In the genomic region with DNA sequence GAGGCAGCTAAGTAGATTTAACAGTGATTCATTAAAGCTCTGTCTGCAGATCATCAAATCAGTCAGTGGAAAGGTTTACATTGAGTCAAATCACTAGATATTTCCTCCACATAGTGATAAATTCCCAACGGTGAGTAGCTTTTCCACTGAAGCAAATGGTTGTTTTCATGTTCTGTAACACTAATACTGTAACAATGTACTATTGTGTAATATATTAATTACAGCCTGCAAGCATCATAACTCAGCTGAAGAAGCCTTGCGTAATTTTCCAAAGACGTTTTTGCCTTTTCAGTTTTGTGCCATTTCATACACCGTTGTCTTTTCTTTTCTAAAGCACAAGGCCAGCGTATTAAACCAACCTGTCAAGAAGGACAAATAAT, we compare ENCODE assay signal across 18 cellular contexts. TPM values are rescaled to one million over a fixed set of nuclear protein-coding genes. Genes with fewer than 3 reads are reported as not detected.
DNase-seq lines count a peak whose midpoint lies in the region; ATAC-seq and TF ChIP-seq lines count a peak whose summit lies in the region.
"Had no signal": no experiment of that assay in that cellular context is flagged by ENCODE, and none has a peak within 500 bp of the region (broad histone marks: within the 10 kb centered on the region; RNA-seq: fewer than 3 reads in every experiment).

No MANE protein-coding gene starts in this region.

- ATAC-seq in left ventricle myocardium superior (peak; percentile 54), GM19463 (IDR thresholded peaks at IDR 0.05; ENCODE audit: unreplicated experiment) (no peak)

- no peak overlapping the region for H3K9ac ChIP-seq in adipocyte (ENCODE audit: low read length)

- H3K27me3 ChIP-seq in left ventricle myocardium inferior (ENCODE audit: low read depth), result peaks cover 97% of the 10 kb centered on the region
- peaks cover 8% of the 10 kb centered on the region for H3K27me3 ChIP-seq in adipocyte (replicated peaks; ENCODE audit: control insufficient read depth, insufficient read depth, low read length)
- peaks cover 0 to 13% (median 0%) of the 10 kb centered on the region in 45 donors for H3K27me3 ChIP-seq in dorsolateral prefrontal cortex
- H3K27me3 ChIP-seq: transverse colon had no signal

- DNase-seq in left ventricle myocardium superior (no peak), left ventricle myocardium inferior (no peak), adipocyte (ENCODE audit: low read depth) (peak; percentile 93), foreskin fibroblast (peak; percentile 75 to 78), dorsolateral prefrontal cortex (no peak), NAMALWA (ENCODE audit: low spot score) (no peak)
- no peak for DNase-seq in activated CD4-positive, alpha-beta T cell treated with anti-CD3 and anti-CD28 coated beads, Interleukin-2, amount 50 U/mL, for 48 hours
- DNase-seq: activated CD8-positive, alpha-beta memory T cell treated with anti-CD3 and anti-CD28 coated beads, Interleukin-2, amount 50 U/mL, for 4 hours; DMS153; GOT3; left cardiac atrium; natural killer cell; NCI-H1105 treated with DMSO at 0.1 percent for 48 hours; NCI-H524 treated with DMSO at 0.1 percent for 48 hours; SHP77 treated with DMSO at 0.1 percent for 48 hours; transverse colon had no signal

- H3K36me3 ChIP-seq in left ventricle myocardium inferior, result no peaks in the 10 kb centered on the region
- H3K36me3 ChIP-seq in adipocyte (ENCODE audit: control insufficient read depth, insufficient read depth, low read length, severe bottlenecking), result no peaks in the 10 kb centered on the region
- H3K36me3 ChIP-seq: transverse colon had no signal

- H3K27ac ChIP-seq in left ventricle myocardium inferior (replicated peaks), result no peak overlapping the region
- H3K27ac ChIP-seq in dorsolateral prefrontal cortex, result no peak overlapping the region

- TF ChIP-seq CTCF in left ventricle myocardium inferior (IDR thresholded peaks at IDR 0.05; ENCODE audit: borderline replicate concordance), result no peak
- TF ChIP-seq CTCF in foreskin fibroblast (IDR thresholded peaks at IDR 0.05; ENCODE audit: low read depth, low read length), result no peak
- TF ChIP-seq CTCF in dorsolateral prefrontal cortex (IDR thresholded peaks at IDR 0.05 in 54 of 56, conservative IDR thresholded peaks at IDR 0.05 in 2 of 56; ENCODE audit: low read depth in 1 of 56, partially characterized antibody in 56 of 56), result no peak

- H3K4me1 ChIP-seq in left ventricle myocardium inferior (peaks cover 12% of the 10 kb centered on the region), adipocyte (ENCODE audit: control insufficient read depth, insufficient read depth, low read length) (peaks cover 27% of the 10 kb centered on the region)

- intact Hi-C loops in left ventricle myocardium superior (cut with micrococcal nuclease) (no loop called here), left ventricle myocardium inferior (cut with micrococcal nuclease) (no loop called here), dorsolateral prefrontal cortex (cut with DNase I) (no loop called here)

- H3K4me3 ChIP-seq in left ventricle myocardium inferior (no peak overlapping the region), adipocyte (ENCODE audit: low read length) (no peak overlapping the region), foreskin fibroblast (ENCODE audit: low read depth in 1 of 2, low read length in 2 of 2) (no peak overlapping the region), dorsolateral prefrontal cortex (no peak overlapping the region)
- H3K4me3 ChIP-seq: coronary artery, transverse colon had no signal

- H3K9me3 ChIP-seq in left ventricle myocardium inferior (replicated peaks) (no peaks in the 10 kb centered on the region), adipocyte (ENCODE audit: control insufficient read depth, low read length) (no peaks in the 10 kb centered on the region)
- H3K9me3 ChIP-seq: transverse colon had no signal

RNA-seq across cellular contexts. Expression of gene PDE9A, which starts 16.9 kb away (rescaled TPM):
- total RNA-seq in left ventricle myocardium superior (4.1 TPM), left ventricle myocardium inferior (3.2 TPM), dorsolateral prefrontal cortex (10 to 100 TPM in 87 of 120 experiments, 1 to 10 TPM in 33; 6.2 to 23.8 (median 12.1) TPM)

Comparison
In these comparisons a context has a peak if more than half of its experiments do, and no peak if none do; other contexts are left out.
1. DNase-seq: peak in adipocyte (single experiment) and foreskin fibroblast (2 of 2); none in left ventricle myocardium superior (single experiment), left ventricle myocardium inferior (single experiment), activated CD4-positive, alpha-beta T cell treated with anti-CD3 and anti-CD28 coated beads, Interleukin-2, amount 50 U/mL, for 48 hours (0 of 2), dorsolateral prefrontal cortex (0 of 10) and NAMALWA (single experiment).